ENCODE assay signal across 1 cellular context in the genomic region with DNA sequence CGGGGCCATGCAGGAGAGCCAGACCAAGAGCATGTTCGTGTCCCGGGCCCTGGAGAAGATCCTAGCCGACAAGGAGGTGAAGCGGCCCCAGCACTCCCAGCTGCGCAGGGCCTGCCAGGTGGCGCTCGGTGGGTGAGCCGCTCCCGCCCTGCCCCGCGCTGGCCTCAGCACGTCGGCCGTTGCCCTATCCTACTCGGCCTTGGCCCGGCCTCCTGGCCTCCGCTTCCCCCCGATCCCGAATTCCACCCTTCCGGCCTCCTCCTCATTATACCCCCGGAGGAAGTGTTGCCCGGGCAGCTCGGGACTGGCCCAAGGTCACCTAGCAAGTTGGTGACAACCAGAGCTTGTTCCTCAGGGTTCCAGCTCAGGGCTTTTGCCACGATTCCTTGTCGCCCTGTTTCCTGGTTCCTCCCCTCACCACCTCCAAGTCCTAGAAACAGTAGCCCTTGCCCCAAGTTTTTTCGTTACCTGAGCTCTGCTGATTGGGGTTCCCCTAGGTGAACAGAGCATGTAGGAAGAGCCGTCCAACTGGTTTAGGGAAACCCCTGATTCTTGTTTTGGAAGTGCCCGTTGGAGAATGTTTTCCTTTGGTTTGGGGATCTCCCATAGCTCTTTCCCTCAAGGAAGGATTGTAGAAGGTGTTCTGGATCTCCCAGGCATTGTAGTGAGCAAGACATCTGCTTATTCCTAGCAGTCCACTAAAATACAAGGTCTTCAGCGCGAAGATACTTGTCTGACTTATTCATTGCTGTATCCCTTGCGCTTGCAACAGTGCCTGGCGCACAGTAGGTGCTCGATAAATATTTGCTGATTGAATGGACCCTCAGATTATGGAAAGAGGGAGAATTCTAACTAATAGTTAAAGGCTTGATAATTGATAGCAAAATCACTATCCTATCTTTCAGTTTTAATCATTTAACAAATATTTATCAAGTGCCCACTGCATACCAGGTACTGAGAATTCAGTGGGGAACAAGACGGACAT.
A peak's percentile ranks its signal among the peaks of the same experiment; 100 is the strongest.
TF ChIP-seq lines count a peak whose summit lies in the region.

No MANE protein-coding gene starts in this region.

TF ChIP-seq in HepG2, 621 proteins besides CTCF, POLR2A, EP300 and RAD21 (continued from another document and continues in another):
- TF ChIP-seq, protein P1, sequence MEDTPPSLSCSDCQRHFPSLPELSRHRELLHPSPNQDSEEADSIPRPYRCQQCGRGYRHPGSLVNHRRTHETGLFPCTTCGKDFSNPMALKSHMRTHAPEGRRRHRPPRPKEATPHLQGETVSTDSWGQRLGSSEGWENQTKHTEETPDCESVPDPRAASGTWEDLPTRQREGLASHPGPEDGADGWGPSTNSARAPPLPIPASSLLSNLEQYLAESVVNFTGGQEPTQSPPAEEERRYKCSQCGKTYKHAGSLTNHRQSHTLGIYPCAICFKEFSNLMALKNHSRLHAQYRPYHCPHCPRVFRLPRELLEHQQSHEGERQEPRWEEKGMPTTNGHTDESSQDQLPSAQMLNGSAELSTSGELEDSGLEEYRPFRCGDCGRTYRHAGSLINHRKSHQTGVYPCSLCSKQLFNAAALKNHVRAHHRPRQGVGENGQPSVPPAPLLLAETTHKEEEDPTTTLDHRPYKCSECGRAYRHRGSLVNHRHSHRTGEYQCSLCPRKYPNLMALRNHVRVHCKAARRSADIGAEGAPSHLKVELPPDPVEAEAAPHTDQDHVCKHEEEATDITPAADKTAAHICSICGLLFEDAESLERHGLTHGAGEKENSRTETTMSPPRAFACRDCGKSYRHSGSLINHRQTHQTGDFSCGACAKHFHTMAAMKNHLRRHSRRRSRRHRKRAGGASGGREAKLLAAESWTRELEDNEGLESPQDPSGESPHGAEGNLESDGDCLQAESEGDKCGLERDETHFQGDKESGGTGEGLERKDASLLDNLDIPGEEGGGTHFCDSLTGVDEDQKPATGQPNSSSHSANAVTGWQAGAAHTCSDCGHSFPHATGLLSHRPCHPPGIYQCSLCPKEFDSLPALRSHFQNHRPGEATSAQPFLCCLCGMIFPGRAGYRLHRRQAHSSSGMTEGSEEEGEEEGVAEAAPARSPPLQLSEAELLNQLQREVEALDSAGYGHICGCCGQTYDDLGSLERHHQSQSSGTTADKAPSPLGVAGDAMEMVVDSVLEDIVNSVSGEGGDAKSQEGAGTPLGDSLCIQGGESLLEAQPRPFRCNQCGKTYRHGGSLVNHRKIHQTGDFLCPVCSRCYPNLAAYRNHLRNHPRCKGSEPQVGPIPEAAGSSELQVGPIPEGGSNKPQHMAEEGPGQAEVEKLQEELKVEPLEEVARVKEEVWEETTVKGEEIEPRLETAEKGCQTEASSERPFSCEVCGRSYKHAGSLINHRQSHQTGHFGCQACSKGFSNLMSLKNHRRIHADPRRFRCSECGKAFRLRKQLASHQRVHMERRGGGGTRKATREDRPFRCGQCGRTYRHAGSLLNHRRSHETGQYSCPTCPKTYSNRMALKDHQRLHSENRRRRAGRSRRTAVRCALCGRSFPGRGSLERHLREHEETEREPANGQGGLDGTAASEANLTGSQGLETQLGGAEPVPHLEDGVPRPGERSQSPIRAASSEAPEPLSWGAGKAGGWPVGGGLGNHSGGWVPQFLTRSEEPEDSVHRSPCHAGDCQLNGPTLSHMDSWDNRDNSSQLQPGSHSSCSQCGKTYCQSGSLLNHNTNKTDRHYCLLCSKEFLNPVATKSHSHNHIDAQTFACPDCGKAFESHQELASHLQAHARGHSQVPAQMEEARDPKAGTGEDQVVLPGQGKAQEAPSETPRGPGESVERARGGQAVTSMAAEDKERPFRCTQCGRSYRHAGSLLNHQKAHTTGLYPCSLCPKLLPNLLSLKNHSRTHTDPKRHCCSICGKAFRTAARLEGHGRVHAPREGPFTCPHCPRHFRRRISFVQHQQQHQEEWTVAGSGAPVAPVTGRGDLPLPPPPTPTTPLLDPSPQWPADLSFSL (CRISPR knock-in tag; IDR thresholded peaks at IDR 0.05), result no peak
- TF ChIP-seq PHB2 (IDR thresholded peaks at IDR 0.05; ENCODE audit: partially characterized antibody) (no peak), HNF4G (IDR thresholded peaks at IDR 0.05; ENCODE audit: borderline replicate concordance, low read depth, low read length) (no peak; the same call in 1 of the 2 replicates), HNF4G (CRISPR knock-in tag; IDR thresholded peaks at IDR 0.05; ENCODE audit: borderline replicate concordance, low read depth) (no peak), ISX (CRISPR knock-in tag; conservative IDR thresholded peaks at IDR 0.05) (0 out of 2 replicates have a peak, but pooled peaks have one; percentile 39), TCF12 (IDR thresholded peaks at IDR 0.05) (no peak), TCF12 (CRISPR knock-in tag; IDR thresholded peaks at IDR 0.05) (peak; percentile 8; the same call in 1 of the 2 replicates), ZNF317 (CRISPR knock-in tag; IDR thresholded peaks at IDR 0.05) (peak; percentile 60; the same call in 1 of the 2 replicates), SSRP1 (CRISPR knock-in tag; IDR thresholded peaks at IDR 0.05) (0 out of 2 replicates have a peak, but pooled peaks have one; percentile 80), NCOA2 (CRISPR knock-in tag; IDR thresholded peaks at IDR 0.05) (no peak), AKAP8 (CRISPR knock-in tag; IDR thresholded peaks at IDR 0.05) (no peak; the same call in 1 of the 2 replicates), MTA3 (CRISPR knock-in tag; IDR thresholded peaks at IDR 0.05) (no peak), NKX3-1 (CRISPR knock-in tag; IDR thresholded peaks at IDR 0.05) (peak; percentile 62; the same call in 1 of the 2 replicates), MBNL3 (CRISPR knock-in tag; conservative IDR thresholded peaks at IDR 0.05) (no peak), TBX2 (CRISPR knock-in tag; IDR thresholded peaks at IDR 0.05; ENCODE audit: borderline replicate concordance) (peak; percentile 78), HNRNPK (IDR thresholded peaks at IDR 0.05; ENCODE audit: low read depth, low read length, poor library complexity, severe bottlenecking) (peak; percentile 0), ZMYM3 (CRISPR knock-in tag; IDR thresholded peaks at IDR 0.05) (peak; percentile 73), RORA (CRISPR knock-in tag; IDR thresholded peaks at IDR 0.05) (no peak), ZNF484 (CRISPR knock-in tag; IDR thresholded peaks at IDR 0.05; ENCODE audit: borderline replicate concordance, low read depth) (no peak; the same call in 1 of the 2 replicates), ZNF260 (CRISPR knock-in tag; IDR thresholded peaks at IDR 0.05; ENCODE audit: borderline replicate concordance, low read depth) (no peak), ARNTL (CRISPR knock-in tag; IDR thresholded peaks at IDR 0.05) (no peak; the same call in 1 of the 2 replicates), JDP2 (CRISPR knock-in tag; IDR thresholded peaks at IDR 0.05; ENCODE audit: borderline replicate concordance) (no peak)
- TF ChIP-seq, protein P2, sequence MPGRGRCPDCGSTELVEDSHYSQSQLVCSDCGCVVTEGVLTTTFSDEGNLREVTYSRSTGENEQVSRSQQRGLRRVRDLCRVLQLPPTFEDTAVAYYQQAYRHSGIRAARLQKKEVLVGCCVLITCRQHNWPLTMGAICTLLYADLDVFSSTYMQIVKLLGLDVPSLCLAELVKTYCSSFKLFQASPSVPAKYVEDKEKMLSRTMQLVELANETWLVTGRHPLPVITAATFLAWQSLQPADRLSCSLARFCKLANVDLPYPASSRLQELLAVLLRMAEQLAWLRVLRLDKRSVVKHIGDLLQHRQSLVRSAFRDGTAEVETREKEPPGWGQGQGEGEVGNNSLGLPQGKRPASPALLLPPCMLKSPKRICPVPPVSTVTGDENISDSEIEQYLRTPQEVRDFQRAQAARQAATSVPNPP (CRISPR knock-in tag; IDR thresholded peaks at IDR 0.05), result no peak
- TF ChIP-seq, protein P3, sequence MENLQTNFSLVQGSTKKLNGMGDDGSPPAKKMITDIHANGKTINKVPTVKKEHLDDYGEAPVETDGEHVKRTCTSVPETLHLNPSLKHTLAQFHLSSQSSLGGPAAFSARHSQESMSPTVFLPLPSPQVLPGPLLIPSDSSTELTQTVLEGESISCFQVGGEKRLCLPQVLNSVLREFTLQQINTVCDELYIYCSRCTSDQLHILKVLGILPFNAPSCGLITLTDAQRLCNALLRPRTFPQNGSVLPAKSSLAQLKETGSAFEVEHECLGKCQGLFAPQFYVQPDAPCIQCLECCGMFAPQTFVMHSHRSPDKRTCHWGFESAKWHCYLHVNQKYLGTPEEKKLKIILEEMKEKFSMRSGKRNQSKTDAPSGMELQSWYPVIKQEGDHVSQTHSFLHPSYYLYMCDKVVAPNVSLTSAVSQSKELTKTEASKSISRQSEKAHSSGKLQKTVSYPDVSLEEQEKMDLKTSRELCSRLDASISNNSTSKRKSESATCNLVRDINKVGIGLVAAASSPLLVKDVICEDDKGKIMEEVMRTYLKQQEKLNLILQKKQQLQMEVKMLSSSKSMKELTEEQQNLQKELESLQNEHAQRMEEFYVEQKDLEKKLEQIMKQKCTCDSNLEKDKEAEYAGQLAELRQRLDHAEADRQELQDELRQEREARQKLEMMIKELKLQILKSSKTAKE (CRISPR knock-in tag; IDR thresholded peaks at IDR 0.05; ENCODE audit: borderline replicate concordance), result 0 out of 2 replicates have a peak, but pooled peaks have one; percentile 10
- TF ChIP-seq, protein P4, sequence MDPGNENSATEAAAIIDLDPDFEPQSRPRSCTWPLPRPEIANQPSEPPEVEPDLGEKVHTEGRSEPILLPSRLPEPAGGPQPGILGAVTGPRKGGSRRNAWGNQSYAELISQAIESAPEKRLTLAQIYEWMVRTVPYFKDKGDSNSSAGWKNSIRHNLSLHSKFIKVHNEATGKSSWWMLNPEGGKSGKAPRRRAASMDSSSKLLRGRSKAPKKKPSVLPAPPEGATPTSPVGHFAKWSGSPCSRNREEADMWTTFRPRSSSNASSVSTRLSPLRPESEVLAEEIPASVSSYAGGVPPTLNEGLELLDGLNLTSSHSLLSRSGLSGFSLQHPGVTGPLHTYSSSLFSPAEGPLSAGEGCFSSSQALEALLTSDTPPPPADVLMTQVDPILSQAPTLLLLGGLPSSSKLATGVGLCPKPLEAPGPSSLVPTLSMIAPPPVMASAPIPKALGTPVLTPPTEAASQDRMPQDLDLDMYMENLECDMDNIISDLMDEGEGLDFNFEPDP (CRISPR knock-in tag; conservative IDR thresholded peaks at IDR 0.05), result no peak
- TF ChIP-seq, protein P5, sequence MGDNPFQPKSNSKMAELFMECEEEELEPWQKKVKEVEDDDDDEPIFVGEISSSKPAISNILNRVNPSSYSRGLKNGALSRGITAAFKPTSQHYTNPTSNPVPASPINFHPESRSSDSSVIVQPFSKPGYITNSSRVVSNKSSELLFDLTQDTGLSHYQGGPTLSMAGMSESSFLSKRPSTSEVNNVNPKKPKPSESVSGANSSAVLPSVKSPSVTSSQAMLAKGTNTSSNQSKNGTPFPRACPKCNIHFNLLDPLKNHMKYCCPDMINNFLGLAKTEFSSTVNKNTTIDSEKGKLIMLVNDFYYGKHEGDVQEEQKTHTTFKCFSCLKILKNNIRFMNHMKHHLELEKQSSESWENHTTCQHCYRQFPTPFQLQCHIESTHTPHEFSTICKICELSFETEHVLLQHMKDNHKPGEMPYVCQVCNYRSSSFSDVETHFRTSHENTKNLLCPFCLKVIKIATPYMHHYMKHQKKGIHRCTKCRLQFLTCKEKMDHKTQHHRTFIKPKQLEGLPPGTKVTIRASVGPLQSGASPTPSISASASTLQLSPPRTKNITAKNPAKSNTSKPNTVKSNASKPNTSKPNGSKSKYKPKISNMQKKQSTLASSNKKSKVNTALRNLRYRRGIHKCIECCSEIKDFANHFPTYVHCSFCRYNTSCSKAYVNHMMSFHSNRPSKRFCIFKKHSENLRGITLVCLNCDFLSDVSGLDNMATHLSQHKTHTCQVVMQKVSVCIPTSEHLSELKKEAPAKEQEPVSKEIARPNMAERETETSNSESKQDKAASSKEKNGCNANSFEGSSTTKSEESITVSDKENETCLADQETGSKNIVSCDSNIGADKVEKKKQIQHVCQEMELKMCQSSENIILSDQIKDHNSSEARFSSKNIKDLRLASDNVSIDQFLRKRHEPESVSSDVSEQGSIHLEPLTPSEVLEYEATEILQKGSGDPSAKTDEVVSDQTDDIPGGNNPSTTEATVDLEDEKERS (CRISPR knock-in tag; IDR thresholded peaks at IDR 0.05), result peak; percentile 78; the same call in 1 of the 2 replicates
- TF ChIP-seq, protein P6, sequence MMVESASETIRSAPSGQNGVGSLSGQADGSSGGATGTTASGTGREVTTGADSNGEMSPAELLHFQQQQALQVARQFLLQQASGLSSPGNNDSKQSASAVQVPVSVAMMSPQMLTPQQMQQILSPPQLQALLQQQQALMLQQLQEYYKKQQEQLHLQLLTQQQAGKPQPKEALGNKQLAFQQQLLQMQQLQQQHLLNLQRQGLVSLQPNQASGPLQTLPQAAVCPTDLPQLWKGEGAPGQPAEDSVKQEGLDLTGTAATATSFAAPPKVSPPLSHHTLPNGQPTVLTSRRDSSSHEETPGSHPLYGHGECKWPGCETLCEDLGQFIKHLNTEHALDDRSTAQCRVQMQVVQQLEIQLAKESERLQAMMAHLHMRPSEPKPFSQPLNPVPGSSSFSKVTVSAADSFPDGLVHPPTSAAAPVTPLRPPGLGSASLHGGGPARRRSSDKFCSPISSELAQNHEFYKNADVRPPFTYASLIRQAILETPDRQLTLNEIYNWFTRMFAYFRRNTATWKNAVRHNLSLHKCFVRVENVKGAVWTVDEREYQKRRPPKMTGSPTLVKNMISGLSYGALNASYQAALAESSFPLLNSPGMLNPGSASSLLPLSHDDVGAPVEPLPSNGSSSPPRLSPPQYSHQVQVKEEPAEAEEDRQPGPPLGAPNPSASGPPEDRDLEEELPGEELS (CRISPR knock-in tag; IDR thresholded peaks at IDR 0.05), result peak; percentile 36; the same call in 1 of the 2 replicates
- TF ChIP-seq, protein P7, sequence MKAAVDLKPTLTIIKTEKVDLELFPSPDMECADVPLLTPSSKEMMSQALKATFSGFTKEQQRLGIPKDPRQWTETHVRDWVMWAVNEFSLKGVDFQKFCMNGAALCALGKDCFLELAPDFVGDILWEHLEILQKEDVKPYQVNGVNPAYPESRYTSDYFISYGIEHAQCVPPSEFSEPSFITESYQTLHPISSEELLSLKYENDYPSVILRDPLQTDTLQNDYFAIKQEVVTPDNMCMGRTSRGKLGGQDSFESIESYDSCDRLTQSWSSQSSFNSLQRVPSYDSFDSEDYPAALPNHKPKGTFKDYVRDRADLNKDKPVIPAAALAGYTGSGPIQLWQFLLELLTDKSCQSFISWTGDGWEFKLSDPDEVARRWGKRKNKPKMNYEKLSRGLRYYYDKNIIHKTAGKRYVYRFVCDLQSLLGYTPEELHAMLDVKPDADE (CRISPR knock-in tag; IDR thresholded peaks at IDR 0.05), result no peak; the same call in 1 of the 2 replicates
- TF ChIP-seq, protein P8, sequence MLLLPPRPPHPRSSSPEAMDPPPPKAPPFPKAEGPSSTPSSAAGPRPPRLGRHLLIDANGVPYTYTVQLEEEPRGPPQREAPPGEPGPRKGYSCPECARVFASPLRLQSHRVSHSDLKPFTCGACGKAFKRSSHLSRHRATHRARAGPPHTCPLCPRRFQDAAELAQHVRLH (CRISPR knock-in tag; IDR thresholded peaks at IDR 0.05; ENCODE audit: borderline replicate concordance, low read depth), result no peak
- TF ChIP-seq, protein P9, sequence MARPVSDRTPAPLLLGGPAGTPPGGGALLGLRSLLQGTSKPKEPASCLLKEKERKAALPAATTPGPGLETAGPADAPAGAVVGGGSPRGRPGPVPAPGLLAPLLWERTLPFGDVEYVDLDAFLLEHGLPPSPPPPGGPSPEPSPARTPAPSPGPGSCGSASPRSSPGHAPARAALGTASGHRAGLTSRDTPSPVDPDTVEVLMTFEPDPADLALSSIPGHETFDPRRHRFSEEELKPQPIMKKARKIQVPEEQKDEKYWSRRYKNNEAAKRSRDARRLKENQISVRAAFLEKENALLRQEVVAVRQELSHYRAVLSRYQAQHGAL (CRISPR knock-in tag; IDR thresholded peaks at IDR 0.05; ENCODE audit: not compliant biosample characterization), result no peak
- TF ChIP-seq, protein P10, sequence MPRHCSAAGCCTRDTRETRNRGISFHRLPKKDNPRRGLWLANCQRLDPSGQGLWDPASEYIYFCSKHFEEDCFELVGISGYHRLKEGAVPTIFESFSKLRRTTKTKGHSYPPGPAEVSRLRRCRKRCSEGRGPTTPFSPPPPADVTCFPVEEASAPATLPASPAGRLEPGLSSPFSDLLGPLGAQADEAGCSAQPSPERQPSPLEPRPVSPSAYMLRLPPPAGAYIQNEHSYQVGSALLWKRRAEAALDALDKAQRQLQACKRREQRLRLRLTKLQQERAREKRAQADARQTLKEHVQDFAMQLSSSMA (CRISPR knock-in tag; IDR thresholded peaks at IDR 0.05), result peak; percentile 88; the same call in 1 of the 2 replicates
